Comparison of ENCODE assay signal across 9 cellular contexts in the genomic region with DNA sequence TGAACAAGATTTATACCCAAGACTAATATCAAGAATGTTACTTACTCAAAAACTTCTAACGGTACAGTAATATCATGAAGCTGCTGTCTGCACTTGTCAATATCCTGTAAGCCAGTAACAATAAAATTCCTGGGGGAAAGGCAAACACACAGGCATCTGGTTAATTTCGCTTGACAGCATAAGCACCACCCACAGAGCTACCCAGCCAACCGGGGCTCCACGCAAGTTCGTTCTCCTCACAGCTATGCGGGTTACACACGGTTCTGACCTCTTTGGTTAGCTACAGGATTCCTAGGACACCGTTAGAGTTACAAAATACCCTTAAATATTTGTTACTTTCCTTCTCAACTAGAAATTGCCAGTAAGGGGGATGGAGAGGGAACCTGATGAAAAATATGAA. TPM values are rescaled to one million over a fixed set of nuclear protein-coding genes. Genes with fewer than 3 reads are reported as not detected.
DNase-seq lines count a peak whose midpoint lies in the region; ATAC-seq and TF ChIP-seq lines count a peak whose summit lies in the region.
"Had no signal": no experiment of that assay in that cellular context is flagged by ENCODE, and none has a peak within 500 bp of the region (broad histone marks: within the 10 kb centered on the region; RNA-seq: fewer than 3 reads in every experiment).

No MANE protein-coding gene starts in this region.

- no peak for ATAC-seq in T-helper 17 cell
- ATAC-seq in GM18505 (IDR thresholded peaks at IDR 0.05; ENCODE audit: unreplicated experiment), result no peak
- ATAC-seq in HG02588 (IDR thresholded peaks at IDR 0.05; ENCODE audit: unreplicated experiment), result no peak

- no peaks in the 10 kb centered on the region for H3K9me3 ChIP-seq in T-helper 17 cell (ENCODE audit: control insufficient read depth, low read length, poor library complexity, severe bottlenecking)
- no peaks in the 10 kb centered on the region for H3K9me3 ChIP-seq in sigmoid colon

- peaks cover 39% of the 10 kb centered on the region for H3K4me1 Mint-ChIP-seq in T-helper 17 cell

- H3K27me3 ChIP-seq in sigmoid colon, result no peaks in the 10 kb centered on the region

- peaks cover 0 to 21% (median 19%) of the 10 kb centered on the region in 4 donors for H3K4me1 ChIP-seq in sigmoid colon

- peaks cover 16% of the 10 kb centered on the region for H3K36me3 Mint-ChIP-seq in T-helper 17 cell (ENCODE audit: low read depth)

- no peak for TF ChIP-seq CTCF in fibroblast of the aortic adventitia (IDR thresholded peaks at IDR 0.05; ENCODE audit: insufficient read depth, low read length)
- TF ChIP-seq CTCF in sigmoid colon (IDR thresholded peaks at IDR 0.05), result no peak

- intact Hi-C loops in sigmoid colon (cut with DNase I), result loop anchor here (5.0 to 10.0 kb wide), 4 partner anchors 40 to 952 kb away; a partner anchor contains a TSS

- peak overlapping the region; percentile 99 for H3K4me3 Mint-ChIP-seq in T-helper 17 cell

- DNase-seq in T-helper 17 cell (no peak), fibroblast of the aortic adventitia (ENCODE audit: low read depth) (peak; percentile 29), sigmoid colon (no peak), C1 segment of cervical spinal cord (lab: John Stamatoyannopoulos, UW) (no peak), HuH-7.5 (ENCODE audit: low spot score) (no peak)
- DNase-seq: GOT3 had no signal

- H3K36me3 ChIP-seq in sigmoid colon, result peaks cover 15 to 48% (median 34%) of the 10 kb centered on the region in 4 donors

- TF ChIP-seq POLR2A in sigmoid colon (IDR thresholded peaks at IDR 0.05) (no peak), GM18505 (IDR thresholded peaks at IDR 0.05; ENCODE audit: borderline replicate concordance, extremely low read depth, insufficient read depth, insufficient read length) (no peak)

- H3K27ac Mint-ChIP-seq in T-helper 17 cell, result peak overlapping the region; percentile 97

- peak overlapping the region; percentile 96 for H3K4me3 ChIP-seq in GM08714 (ENCODE audit: low read length)
- H3K4me3 ChIP-seq in fibroblast of the aortic adventitia (ENCODE audit: low read depth, low read length), result peak overlapping the region; percentile 96
- peak overlapping the region; percentile 92 to 96 (median 94) for H3K4me3 ChIP-seq in sigmoid colon

- WGBS in sigmoid colon, 2 donors, result 79 to 90% methylated on average over 8 of the region's 8 CpGs

- peak overlapping the region in 3 of 4 donors; percentile 90 to 94 (median 93) for H3K27ac ChIP-seq in sigmoid colon

- no peak for TF ChIP-seq EP300 in sigmoid colon (IDR thresholded peaks at IDR 0.05)

- no peaks in the 10 kb centered on the region for H3K27me3 Mint-ChIP-seq in T-helper 17 cell

RNA-seq across cellular contexts. Expression of a gene that starts 1.2 kb away (rescaled TPM):
- total RNA-seq in T-helper 17 cell (10 to 100 TPM; 70.5 to 78.7 TPM), fibroblast of the aortic adventitia (ENCODE audit: low replicate concordance) (17.5 and 26.7 TPM in 2 replicates), sigmoid colon (10 to 100 TPM; 29.2 to 67.6 (median 37.3) TPM)
- polyA plus RNA-seq in sigmoid colon, result 10 to 100 TPM; 38.4 to 56.5 (median 46.2) TPM
